Comparison of ENCODE assay signal across 1 cellular context in genomic region chr12:94318178-94318577, GRCh38.
TF ChIP-seq lines count a peak whose summit lies in the region.

No MANE protein-coding gene starts in this region.

TF ChIP-seq in GM12878, 131 proteins besides CTCF, POLR2A, EP300 and RAD21 (continued from another document):
- TF ChIP-seq NRF1 (conservative IDR thresholded peaks at IDR 0.05; ENCODE audit: low read depth, low read length) (no peak), ATF7 (IDR thresholded peaks at IDR 0.05; ENCODE audit: low read depth) (peak; percentile 37; the same call in 1 of the 2 replicates), MTA2 (IDR thresholded peaks at IDR 0.05; ENCODE audit: low read depth) (peak; percentile 63), RAD51 (IDR thresholded peaks at IDR 0.05) (0 out of 2 replicates have a peak, but pooled peaks have one; percentile 8), WRNIP1 (IDR thresholded peaks at IDR 0.05; ENCODE audit: borderline replicate concordance, low read depth, low read length) (no peak), GATAD2B (conservative IDR thresholded peaks at IDR 0.05; ENCODE audit: low read depth) (no peak), IRF4 (IDR thresholded peaks at IDR 0.05; ENCODE audit: low read depth, low read length) (peak; percentile 76), IKZF2 (IDR thresholded peaks at IDR 0.05) (peak; percentile 74 to 81), NBN (IDR thresholded peaks at IDR 0.05) (0 out of 2 replicates have a peak, but pooled peaks have one; percentile 58)
- TF ChIP-seq, protein P1, sequence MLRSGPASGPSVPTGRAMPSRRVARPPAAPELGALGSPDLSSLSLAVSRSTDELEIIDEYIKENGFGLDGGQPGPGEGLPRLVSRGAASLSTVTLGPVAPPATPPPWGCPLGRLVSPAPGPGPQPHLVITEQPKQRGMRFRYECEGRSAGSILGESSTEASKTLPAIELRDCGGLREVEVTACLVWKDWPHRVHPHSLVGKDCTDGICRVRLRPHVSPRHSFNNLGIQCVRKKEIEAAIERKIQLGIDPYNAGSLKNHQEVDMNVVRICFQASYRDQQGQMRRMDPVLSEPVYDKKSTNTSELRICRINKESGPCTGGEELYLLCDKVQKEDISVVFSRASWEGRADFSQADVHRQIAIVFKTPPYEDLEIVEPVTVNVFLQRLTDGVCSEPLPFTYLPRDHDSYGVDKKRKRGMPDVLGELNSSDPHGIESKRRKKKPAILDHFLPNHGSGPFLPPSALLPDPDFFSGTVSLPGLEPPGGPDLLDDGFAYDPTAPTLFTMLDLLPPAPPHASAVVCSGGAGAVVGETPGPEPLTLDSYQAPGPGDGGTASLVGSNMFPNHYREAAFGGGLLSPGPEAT (IDR thresholded peaks at IDR 0.05; ENCODE audit: low read depth) = peak; percentile 94
TF ChIP-seq in GM12878: peak in this region for 14.
